Comparison of ENCODE assay signal across 1 cellular context in the genomic region with DNA sequence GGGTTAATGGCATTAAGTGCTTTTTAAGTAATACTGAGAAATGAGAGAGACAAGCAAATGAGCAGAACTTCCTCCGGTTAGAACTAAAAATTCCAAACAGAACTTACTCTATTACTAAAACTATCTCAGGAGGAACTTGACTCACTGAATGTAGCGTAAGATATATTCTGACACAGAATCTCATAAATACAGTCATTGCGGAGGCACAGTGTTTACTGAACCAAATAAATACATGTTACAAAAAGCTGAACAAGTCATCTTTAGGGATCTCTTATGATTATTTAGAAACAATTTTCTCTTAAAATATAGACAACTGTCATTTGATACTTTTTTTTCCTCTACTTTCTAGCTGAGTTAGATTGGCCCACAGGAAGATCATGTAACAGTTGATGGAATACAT.
TF ChIP-seq lines count a peak whose summit lies in the region.

No MANE protein-coding gene starts in this region.

TF ChIP-seq in IMR-90, 13 proteins besides CTCF, POLR2A, EP300 and RAD21:
- 0 out of 2 replicates have a peak, but pooled peaks have one; percentile 18 for TF ChIP-seq FOS (IDR thresholded peaks at IDR 0.05; ENCODE audit: low read depth, low read length)
- no peak for TF ChIP-seq CHD1 (IDR thresholded peaks at IDR 0.05; ENCODE audit: low read depth, low read length)
